Comparison of ENCODE assay signal across 10 cellular contexts in the genomic region with DNA sequence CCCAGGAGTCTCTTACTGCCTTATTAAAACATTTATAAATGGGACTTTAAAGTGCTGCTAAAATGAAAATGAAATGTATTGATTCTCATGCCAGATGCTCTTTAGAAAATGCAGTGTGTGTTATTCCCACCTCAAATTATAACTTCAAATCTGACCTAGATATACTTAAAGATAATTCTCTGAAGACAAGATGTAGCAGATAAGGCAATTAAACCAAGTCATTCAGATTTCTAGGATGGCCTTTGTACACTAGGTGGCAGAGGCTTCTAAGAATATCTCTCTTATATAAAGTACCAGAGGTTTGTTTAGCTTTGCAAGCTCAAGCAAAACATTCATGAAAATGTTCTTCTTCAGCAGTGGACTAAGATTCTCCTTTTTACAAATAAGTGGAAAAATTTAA. TPM values are rescaled to one million over a fixed set of nuclear protein-coding genes. Genes with fewer than 3 reads are reported as not detected.
DNase-seq lines count a peak whose midpoint lies in the region; ATAC-seq and TF ChIP-seq lines count a peak whose summit lies in the region.
"Had no signal": no experiment of that assay in that cellular context is flagged by ENCODE, and none has a peak within 500 bp of the region (broad histone marks: within the 10 kb centered on the region; RNA-seq: fewer than 3 reads in every experiment).

No MANE protein-coding gene starts in this region.

- no peak overlapping the region for H3K4me3 Mint-ChIP-seq in activated naive CD4-positive, alpha-beta T cell treated with anti-CD3 and anti-CD28 coated beads, Interleukin-2, amount 10 ng/mL, durations not matched to agents 7 days and 5 days
- no peak overlapping the region for H3K4me3 Mint-ChIP-seq in chondrocyte (ENCODE audit: unreplicated experiment)
- H3K4me3 Mint-ChIP-seq: stimulated activated effector memory CD8-positive, alpha-beta T cell treated with anti-CD3 and anti-CD28 coated beads, Interleukin-12 subunit alpha, Interleukin-12 subunit beta, amount 100 ng/mL, for 72 hours had no signal

- peaks cover 16% of the 10 kb centered on the region for H3K4me1 Mint-ChIP-seq in activated naive CD4-positive, alpha-beta T cell treated with anti-CD3 and anti-CD28 coated beads, Interleukin-2, amount 10 ng/mL, durations not matched to agents 7 days and 5 days
- no peaks in the 10 kb centered on the region for H3K4me1 Mint-ChIP-seq in chondrocyte (ENCODE audit: low read depth)
- H3K4me1 Mint-ChIP-seq: stimulated activated effector memory CD8-positive, alpha-beta T cell treated with anti-CD3 and anti-CD28 coated beads, Interleukin-12 subunit alpha, Interleukin-12 subunit beta, amount 100 ng/mL, for 72 hours had no signal

- CTCF ChIA-PET in activated naive CD4-positive, alpha-beta T cell treated with anti-CD3 and anti-CD28 coated beads, Interleukin-2, amount 10 ng/mL, durations not matched to agents 7 days and 5 days (lab: Charles Lee): interaction anchor here (0.6 to 2.9 kb wide), 4 partner anchors 11 to 38 kb away, joined by 3 to 8 read pairs (median 3); no protein-coding TSS in a partner anchor

- H3K27ac Mint-ChIP-seq in activated naive CD4-positive, alpha-beta T cell treated with anti-CD3 and anti-CD28 coated beads, Interleukin-2, amount 10 ng/mL, durations not matched to agents 7 days and 5 days: peak overlapping the region; percentile 13
- no peak overlapping the region for H3K27ac Mint-ChIP-seq in chondrocyte (ENCODE audit: unreplicated experiment)
- H3K27ac Mint-ChIP-seq: stimulated activated effector memory CD8-positive, alpha-beta T cell treated with anti-CD3 and anti-CD28 coated beads, Interleukin-12 subunit alpha, Interleukin-12 subunit beta, amount 100 ng/mL, for 72 hours had no signal

- H3K36me3 Mint-ChIP-seq in activated naive CD4-positive, alpha-beta T cell treated with anti-CD3 and anti-CD28 coated beads, Interleukin-2, amount 10 ng/mL, durations not matched to agents 7 days and 5 days: no peaks in the 10 kb centered on the region
- no peaks in the 10 kb centered on the region for H3K36me3 Mint-ChIP-seq in chondrocyte (ENCODE audit: low read depth)
- H3K36me3 Mint-ChIP-seq: stimulated activated effector memory CD8-positive, alpha-beta T cell treated with anti-CD3 and anti-CD28 coated beads, Interleukin-12 subunit alpha, Interleukin-12 subunit beta, amount 100 ng/mL, for 72 hours had no signal

- peaks cover 9% of the 10 kb centered on the region for H3K27me3 Mint-ChIP-seq in activated naive CD4-positive, alpha-beta T cell treated with anti-CD3 and anti-CD28 coated beads, Interleukin-2, amount 10 ng/mL, durations not matched to agents 7 days and 5 days
- H3K27me3 Mint-ChIP-seq in chondrocyte (ENCODE audit: low read depth): peaks cover 66% of the 10 kb centered on the region

- no peak overlapping the region for H3K4me3 ChIP-seq in NB4 (ENCODE audit: low read depth, low read length)

- H3K9me3 Mint-ChIP-seq in activated naive CD4-positive, alpha-beta T cell treated with anti-CD3 and anti-CD28 coated beads, Interleukin-2, amount 10 ng/mL, durations not matched to agents 7 days and 5 days: no peaks in the 10 kb centered on the region
- no peaks in the 10 kb centered on the region for H3K9me3 Mint-ChIP-seq in chondrocyte (ENCODE audit: low read depth)
- H3K9me3 Mint-ChIP-seq: stimulated activated effector memory CD8-positive, alpha-beta T cell treated with anti-CD3 and anti-CD28 coated beads, Interleukin-12 subunit alpha, Interleukin-12 subunit beta, amount 100 ng/mL, for 72 hours had no signal

- TF ChIP-seq CTCF in NB4 (IDR thresholded peaks at IDR 0.05; ENCODE audit: low read depth, low read length) (peak; percentile 19), chondrocyte (IDR thresholded peaks at IDR 0.05) (peak; percentile 74)

- no peak for TF ChIP-seq POLR2A in NB4 (IDR thresholded peaks at IDR 0.05; ENCODE audit: extremely low read depth, insufficient read length)

- DNase-seq in activated naive CD4-positive, alpha-beta T cell treated with anti-CD3 and anti-CD28 coated beads, Interleukin-2, amount 10 ng/mL, durations not matched to agents 7 days and 5 days: no peak
- DNase-seq in activated naive CD4-positive, alpha-beta T cell treated with anti-CD3 and anti-CD28 coated beads, Interleukin-2, amount 50 U/mL, for 16 hours: no peak
- DNase-seq in NB4 (ENCODE audit: low read depth) (peak; percentile 33), chondrocyte (ENCODE audit: low spot score) (no peak), renal cortical epithelial cell (ENCODE audit: low read depth) (peak; percentile 14)
- no peak for DNase-seq in activated effector memory CD4-positive, alpha-beta T cell treated with anti-CD3 and anti-CD28 coated beads, Interleukin-2, amount 50 U/mL, for 16 hours
- DNase-seq in stimulated activated CD4-positive, alpha-beta T cell treated with anti-CD3 and anti-CD28 coated beads, Interleukin-1b, Interleukin-23, amount 100 ng/mL, for 48 hours: no peak
- DNase-seq: DMS79 treated with DMSO at 0.1 percent for 48 hours had no signal

- no peak for ATAC-seq in GM18498 (IDR thresholded peaks at IDR 0.05; ENCODE audit: unreplicated experiment)

RNA-seq across cellular contexts. Expression of a gene that starts 26.9 kb away (rescaled TPM):
- total RNA-seq in chondrocyte: 42.8 to 55.3 TPM (median 52.6 TPM) in 3 replicates
- total RNA-seq in renal cortical epithelial cell: 8.3 and 61.7 TPM in 2 replicates

Comparison
In these comparisons a context has a peak if more than half of its experiments do, and no peak if none do; other contexts are left out.
1. DNase-seq: peak in NB4 (single experiment) and renal cortical epithelial cell (single experiment); none in activated naive CD4-positive, alpha-beta T cell treated with anti-CD3 and anti-CD28 coated beads, Interleukin-2, amount 10 ng/mL, durations not matched to agents 7 days and 5 days (single experiment), activated naive CD4-positive, alpha-beta T cell treated with anti-CD3 and anti-CD28 coated beads, Interleukin-2, amount 50 U/mL, for 16 hours (single experiment), chondrocyte (single experiment), activated effector memory CD4-positive, alpha-beta T cell treated with anti-CD3 and anti-CD28 coated beads, Interleukin-2, amount 50 U/mL, for 16 hours (single experiment) and stimulated activated CD4-positive, alpha-beta T cell treated with anti-CD3 and anti-CD28 coated beads, Interleukin-1b, Interleukin-23, amount 100 ng/mL, for 48 hours (single experiment).